18 cellular contexts compared by ENCODE assay signal in the genomic region with DNA sequence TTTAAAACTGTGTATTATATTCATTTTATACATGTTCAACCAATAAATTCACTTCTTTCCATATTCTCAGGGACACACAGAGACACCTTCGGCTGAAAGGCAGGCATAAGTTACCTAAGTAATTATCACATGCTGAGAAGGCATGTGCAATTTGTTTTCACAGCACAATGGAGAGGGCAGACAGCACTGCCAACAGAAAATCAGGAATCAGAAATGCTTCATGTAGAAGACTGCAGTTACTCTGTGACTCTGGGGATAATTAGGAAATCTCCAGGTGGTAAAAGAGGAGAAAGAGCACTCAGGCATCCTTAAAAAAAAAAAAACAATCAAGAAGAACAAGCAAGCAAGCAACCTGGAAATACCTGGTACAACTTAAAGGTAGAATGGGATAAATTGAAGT. TPM values are rescaled to one million over a fixed set of nuclear protein-coding genes. Genes with fewer than 3 reads are reported as not detected.
DNase-seq lines count a peak whose midpoint lies in the region; ATAC-seq, FAIRE-seq and TF ChIP-seq lines count a peak whose summit lies in the region.
"Had no signal": no experiment of that assay in that cellular context is flagged by ENCODE, and none has a peak within 500 bp of the region (broad histone marks: within the 10 kb centered on the region; RNA-seq: fewer than 3 reads in every experiment).

No MANE protein-coding gene starts in this region.

- no peaks in the 10 kb centered on the region for H3K36me3 ChIP-seq in neural progenitor cell
- H3K36me3 ChIP-seq: BE2C had no signal

- no peaks in the 10 kb centered on the region for H3K79me2 ChIP-seq in neural progenitor cell (ENCODE audit: low read depth)

- peaks cover 3% of the 10 kb centered on the region for H3K36me3 Mint-ChIP-seq in neural progenitor cell

- no peak overlapping the region for H3K9ac ChIP-seq in neural progenitor cell

- no peaks in the 10 kb centered on the region for H3K27me3 Mint-ChIP-seq in neural progenitor cell (ENCODE audit: insufficient read depth, low read depth)
- H3K27me3 Mint-ChIP-seq in stimulated activated naive CD8-positive, alpha-beta T cell treated with anti-CD3 and anti-CD28 coated beads, Interleukin-15, amount 100 ng/mL, for 72 hours, result no peaks in the 10 kb centered on the region

- no peak for TF ChIP-seq CTCF in neural progenitor cell (IDR thresholded peaks at IDR 0.05)

- no peak overlapping the region for H3K4me3 ChIP-seq in neural progenitor cell

- H3K27ac ChIP-seq in neural progenitor cell, result peak overlapping the region; percentile 58

- H3K4me3 Mint-ChIP-seq in neural progenitor cell, result no peak overlapping the region
- H3K4me3 Mint-ChIP-seq in stimulated activated naive CD8-positive, alpha-beta T cell treated with anti-CD3 and anti-CD28 coated beads, Interleukin-15, amount 100 ng/mL, for 72 hours, result no peak overlapping the region
- H3K4me3 Mint-ChIP-seq: CD8-positive, alpha-beta memory T cell had no signal

- no peak overlapping the region for H2AFZ ChIP-seq in neural progenitor cell (replicated peaks)

- no peaks in the 10 kb centered on the region for H3K27me3 ChIP-seq in neural progenitor cell
- H3K27me3 ChIP-seq: BE2C had no signal

- H3K9me3 Mint-ChIP-seq in neural progenitor cell, result peaks cover 16% of the 10 kb centered on the region
- H3K9me3 Mint-ChIP-seq in stimulated activated naive CD8-positive, alpha-beta T cell treated with anti-CD3 and anti-CD28 coated beads, Interleukin-15, amount 100 ng/mL, for 72 hours, result no peaks in the 10 kb centered on the region

- H3F3A ChIP-seq in neural progenitor cell (ENCODE audit: low read depth), result peaks cover 17% of the 10 kb centered on the region

- no peak overlapping the region for H3K27ac Mint-ChIP-seq in neural progenitor cell
- peak overlapping the region in 1 of 2 donors; percentile 57 for H3K27ac Mint-ChIP-seq in stimulated activated naive CD8-positive, alpha-beta T cell treated with anti-CD3 and anti-CD28 coated beads, Interleukin-15, amount 100 ng/mL, for 72 hours
- H3K27ac Mint-ChIP-seq: CD8-positive, alpha-beta memory T cell had no signal

- H3K4me1 Mint-ChIP-seq in neural progenitor cell, result peaks cover 8% of the 10 kb centered on the region
- H3K4me1 Mint-ChIP-seq in stimulated activated naive CD8-positive, alpha-beta T cell treated with anti-CD3 and anti-CD28 coated beads, Interleukin-15, amount 100 ng/mL, for 72 hours, result peaks cover 13% of the 10 kb centered on the region

- ATAC-seq in stimulated activated naive CD8-positive, alpha-beta T cell treated with anti-CD3 and anti-CD28 coated beads, Interleukin-15, amount 100 ng/mL, for 72 hours, result no peak
- ATAC-seq: SK-N-SH treated with all-trans-retinoic acid at 6 μM for 48 hours had no signal

- DNase-seq in COR-L47 (lab: John Stamatoyannopoulos, UW), result peak; percentile 94
- peak; percentile 94 for DNase-seq in NCI-H1417 treated with DMSO at 0.1 percent for 48 hours (lab: John Stamatoyannopoulos, UW)
- peak; percentile 10 for DNase-seq in NCI-H774 (lab: John Stamatoyannopoulos, UW)
- DNase-seq in neural progenitor cell (ENCODE audit: low spot score), result peak; percentile 51
- DNase-seq in HTR-8/SVneo (ENCODE audit: insufficient read length, low spot score), result no peak
- no peak for DNase-seq in A172 (ENCODE audit: low spot score)
- DNase-seq in stimulated activated naive CD8-positive, alpha-beta T cell treated with anti-CD3 and anti-CD28 coated beads, Interleukin-15, amount 100 ng/mL, for 72 hours, result no peak
- DNase-seq: BE2C; CD8-positive, alpha-beta memory T cell; DMS 273 treated with DMSO at 0.1 percent for 48 hours; HCEC 1CT; IMR-90; NCI-H1694 treated with DMSO at 0.1 percent for 48 hours; NCI-H526 treated with DMSO at 0.1 percent for 48 hours; SHP77 had no signal

- H3K9me3 ChIP-seq in neural progenitor cell (ENCODE audit: low read depth), result no peaks in the 10 kb centered on the region
- H3K9me3 ChIP-seq: BE2C had no signal

- no peaks in the 10 kb centered on the region for H4K20me1 ChIP-seq in neural progenitor cell (ENCODE audit: low read depth)

- no peak for FAIRE-seq in HTR-8/SVneo (lab: Jason Lieb, UNC)
- FAIRE-seq: RCC 7860 had no signal

- peaks cover 20% of the 10 kb centered on the region for H3K4me1 ChIP-seq in neural progenitor cell
- H3K4me1 ChIP-seq: BE2C had no signal

- peak overlapping the region; percentile 28 for H3K4me2 ChIP-seq in neural progenitor cell

RNA-seq across cellular contexts. Expression of gene DSEL, which starts 49.3 kb away (rescaled TPM):
- total RNA-seq in neural progenitor cell (ENCODE audit: low replicate concordance), result 7.1 and 8.6 TPM in 2 replicates
- total RNA-seq in A172 (2014; rRNA removed; shearing (Covaris generic)), result 5.9 and 6.8 TPM in 2 replicates
- total RNA-seq: T-helper 1 cell treated with Interleukin-12 subunit alpha and Interleukin-12 subunit beta and Interleukin-4 antibody, amounts not matched to agents 30 ng/mL and 1 ng/mL, for 36 hours had no signal

Comparison
In these comparisons a context has a peak if more than half of its experiments do, and no peak if none do; other contexts are left out.
1. DNase-seq: peak in COR-L47 (single experiment), NCI-H1417 treated with DMSO at 0.1 percent for 48 hours (single experiment), NCI-H774 (single experiment) and neural progenitor cell (single experiment); none in HTR-8/SVneo (single experiment), A172 (single experiment) and stimulated activated naive CD8-positive, alpha-beta T cell treated with anti-CD3 and anti-CD28 coated beads, Interleukin-15, amount 100 ng/mL, for 72 hours (0 of 2).